ENCODE assay signal across 25 cellular contexts in genomic region chrX:118943102-118943501, GRCh38. TPM values are rescaled to one million over a fixed set of nuclear protein-coding genes. Genes with fewer than 3 reads are reported as not detected.
"Had no signal": no experiment of that assay in that cellular context is flagged by ENCODE, and none has a peak within 500 bp of the region (broad histone marks: within the 10 kb centered on the region; RNA-seq: fewer than 3 reads in every experiment).

No MANE protein-coding gene starts in this region.

- H3K27me3 ChIP-seq: neutrophil, pancreas, right atrium auricular region, right lobe of liver, sigmoid colon, stomach, thyroid gland, upper lobe of left lung, vagina had no signal

- H3K9me3 ChIP-seq: neutrophil, pancreas, prostate gland, right atrium auricular region, right lobe of liver, sigmoid colon, stomach, thoracic aorta, thyroid gland, tibial nerve, upper lobe of left lung, vagina had no signal

- H3K4me3 ChIP-seq: pancreas, prostate gland, right atrium auricular region, right lobe of liver, sigmoid colon, stomach, thoracic aorta, thyroid gland, tibial nerve, upper lobe of left lung, vagina had no signal

- DNase-seq: nephron progenitor cell; nucleus accumbens; pancreas; retina; right lobe of liver; sigmoid colon; small intestine; stimulated activated CD4-positive, alpha-beta T cell treated with anti-CD3 and anti-CD28 coated beads, Interleukin-15, amount 100 ng/mL, for 24 hours; stimulated activated CD4-positive, alpha-beta T cell treated with anti-CD3 and anti-CD28 coated beads, Interleukin-2, amount 100 ng/mL, for 24 hours; stimulated activated CD4-positive, alpha-beta T cell treated with anti-CD3 and anti-CD28 coated beads, Interleukin-2, amount 100 ng/mL, for 48 hours; stimulated activated CD4-positive, alpha-beta T cell treated with anti-CD3 and anti-CD28 coated beads, Interleukin-4, amount 100 ng/mL, for 24 hours; stimulated activated naive B cell treated with anti-CD40 and anti-IgM and Interleukin-4, amounts not matched to agents 10 μg/mL and 1 μg/mL and 100 μg/mL, for 72 hours; stimulated activated naive CD4-positive, alpha-beta T cell treated with Interleukin-2 at 50 U/mL for 16 hours; stomach; thyroid gland; upper lobe of left lung had no signal

- H3K36me3 ChIP-seq: neutrophil, pancreas, prostate gland, right atrium auricular region, right lobe of liver, sigmoid colon, stomach, thoracic aorta, thyroid gland, tibial nerve, upper lobe of left lung, vagina had no signal

- ATAC-seq: natural killer cell treated with Interleukin-12 subunit alpha and Interleukin-12 subunit beta and Interleukin-15 and Interleukin-18, amount 100 ng/mL, for 72 hours; pancreas; stimulated activated effector memory CD8-positive, alpha-beta T cell treated with anti-CD3 and anti-CD28 coated beads, Interleukin-12 subunit alpha, Interleukin-12 subunit beta, amount 100 ng/mL, for 72 hours; stimulated activated naive B cell treated with anti-CD40 and anti-IgM and Interleukin-4, amounts not matched to agents 10 μg/mL and 1 μg/mL and 100 μg/mL, for 72 hours had no signal

RNA-seq across cellular contexts. Expression of gene LONRF3, which starts 31.3 kb away (rescaled TPM):
- total RNA-seq: osteocyte had no signal
